Comparison of ENCODE assay signal across 1 cellular context in genomic region chr6:31113861-31114539, GRCh38.
TF ChIP-seq lines count a peak whose summit lies in the region.

No MANE protein-coding gene starts in this region.

TF ChIP-seq in WTC11, 78 proteins besides CTCF, POLR2A, EP300 and RAD21 (continued from another document):
- no peak for TF ChIP-seq AFF4 (CRISPR knock-in tag; IDR thresholded peaks at IDR 0.05; ENCODE audit: borderline replicate concordance)
- TF ChIP-seq ZNF512 (CRISPR knock-in tag; IDR thresholded peaks at IDR 0.05; ENCODE audit: borderline replicate concordance), result no peak
- TF ChIP-seq ATF3 (CRISPR knock-in tag; conservative IDR thresholded peaks at IDR 0.05), result no peak
- no peak for TF ChIP-seq CDX4 (CRISPR knock-in tag; IDR thresholded peaks at IDR 0.05; ENCODE audit: borderline replicate concordance)
- TF ChIP-seq ZNF416 (CRISPR knock-in tag; IDR thresholded peaks at IDR 0.05), result no peak
- no peak for TF ChIP-seq PRRX2 (CRISPR knock-in tag; IDR thresholded peaks at IDR 0.05)
- no peak for TF ChIP-seq JUN (CRISPR knock-in tag; IDR thresholded peaks at IDR 0.05)
- TF ChIP-seq MYBL2 (CRISPR knock-in tag; IDR thresholded peaks at IDR 0.05), result no peak
- TF ChIP-seq NFATC4 (CRISPR knock-in tag; IDR thresholded peaks at IDR 0.05), result no peak
- TF ChIP-seq SOX15 (CRISPR knock-in tag; IDR thresholded peaks at IDR 0.05), result no peak
